In the genomic region with DNA sequence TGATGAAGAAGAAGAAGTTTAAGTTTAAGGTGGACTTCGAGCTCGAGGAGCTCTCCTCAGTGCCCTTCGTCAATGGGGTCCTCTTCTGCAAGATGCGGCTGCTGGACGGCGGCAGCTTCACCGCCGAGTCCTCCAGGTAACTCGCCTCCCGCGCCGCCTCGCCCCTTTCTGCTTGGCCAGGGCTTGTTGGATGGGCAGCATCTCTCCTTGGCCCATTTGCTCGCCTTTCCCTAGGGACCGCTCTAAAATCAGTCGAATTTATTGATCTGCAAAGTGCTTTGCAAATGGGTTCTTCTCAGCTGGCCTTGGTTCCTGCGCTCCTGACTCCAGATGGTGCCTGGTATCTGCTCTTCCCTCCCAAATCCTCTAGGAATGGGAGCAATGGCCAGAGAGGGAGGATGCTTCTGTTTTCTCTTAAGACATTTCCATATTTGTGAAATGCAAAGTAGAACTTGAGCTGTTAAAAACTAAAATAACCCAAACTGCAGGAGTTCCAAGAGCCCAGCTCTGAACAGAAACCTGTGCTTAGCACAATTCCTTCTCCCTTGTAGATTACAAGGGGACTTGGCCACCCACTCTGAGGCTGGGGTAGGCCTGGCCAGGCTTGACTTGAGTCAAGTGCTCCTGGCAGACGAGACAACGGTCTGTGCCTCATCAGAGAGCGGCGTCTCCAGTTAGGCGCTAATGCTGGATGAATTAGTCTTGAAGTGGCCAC, we compare ENCODE assay signal across 8 cellular contexts. TPM values are rescaled to one million over a fixed set of nuclear protein-coding genes. Genes with fewer than 3 reads are reported as not detected.
DNase-seq lines count a peak whose midpoint lies in the region; ATAC-seq and TF ChIP-seq lines count a peak whose summit lies in the region.

No MANE protein-coding gene starts in this region.

- DNase-seq in A673 (ENCODE audit: low spot score) (peak; percentile 78), NCI-H510A (lab: John Stamatoyannopoulos, UW) (peak; percentile 63), mesenchymal stem cell (peak; percentile 91)
- DNase-seq in activated CD4-positive, alpha-beta T cell treated with anti-CD3 and anti-CD28 coated beads for 48 hours = peak; percentile 60
- DNase-seq in effector CD4-positive, alpha-beta T cell = peak; percentile 46
- peak in 4 of 6 experiments; percentile 3 to 38 (median 33) for DNase-seq in stimulated activated naive CD4-positive, alpha-beta T cell (lab: John Stamatoyannopoulos, UW)

- CTCF ChIA-PET in A673 (lab: Charles Lee) = interaction anchor here (0.6 to 1.9 kb wide), 9 partner anchors 9 to 274 kb away, joined by 3 to 6 read pairs (median 3); partner anchors contain the start of gene PRPF38B

- no peaks in the 10 kb centered on the region for H3K27me3 ChIP-seq in A673 (replicated peaks; ENCODE audit: insufficient read depth, low read depth, low read length, poor library complexity)
- H3K27me3 ChIP-seq in mesenchymal stem cell (ENCODE audit: control insufficient read depth in 1 of 2, insufficient read depth in 1 of 2, low read length in 2 of 2) = no peaks in the 10 kb centered on the region

- H3K9me3 ChIP-seq in A673 (ENCODE audit: low read depth, low read length, poor library complexity, severe bottlenecking) (no peaks in the 10 kb centered on the region), mesenchymal stem cell (ENCODE audit: control insufficient read depth, low read length) (no peaks in the 10 kb centered on the region)

- peak overlapping the region; percentile 87 for H2BK120ac ChIP-seq in mesenchymal stem cell (ENCODE audit: low read depth, low read length)

- peak overlapping the region; percentile 45 for H3K27ac ChIP-seq in A673 (ENCODE audit: low read depth, low read length, poor library complexity, severe bottlenecking)
- peak overlapping the region; percentile 7 for H3K27ac ChIP-seq in mesenchymal stem cell (ENCODE audit: low read length, poor library complexity, severe bottlenecking)

- H3K36me3 ChIP-seq in A673 (ENCODE audit: insufficient read depth, low read length, poor library complexity, severe bottlenecking) (no peaks in the 10 kb centered on the region), mesenchymal stem cell (ENCODE audit: control insufficient read depth in 1 of 2, insufficient read depth in 2 of 2, low read depth in 1 of 2, low read length in 2 of 2) (no peaks in the 10 kb centered on the region)

- H3K4ac ChIP-seq in mesenchymal stem cell (ENCODE audit: low read depth in 1 of 2, low read length in 2 of 2) = peak overlapping the region; percentile 35 to 83

- TF ChIP-seq CTCF in A673 (conservative IDR thresholded peaks at IDR 0.05; ENCODE audit: low read depth, low read length) = no peak

- peak overlapping the region; percentile 69 for H3K4me2 ChIP-seq in mesenchymal stem cell (ENCODE audit: low read length, poor library complexity, severe bottlenecking)

- H2AK5ac ChIP-seq in mesenchymal stem cell (ENCODE audit: low read length, severe bottlenecking) = no peak overlapping the region

- no TSS peak for BruUV-seq in A673 (replicated peaks; lab: Mats Ljungman, UMichigan)

- H3K23ac ChIP-seq in mesenchymal stem cell (ENCODE audit: low read length in 2 of 2) = peak overlapping the region in 1 of 2 experiments; percentile 6

- H2BK5ac ChIP-seq in mesenchymal stem cell (ENCODE audit: low read depth, low read length, poor library complexity, severe bottlenecking) = no peak overlapping the region

- peak overlapping the region; percentile 58 to 82 for H3K18ac ChIP-seq in mesenchymal stem cell (ENCODE audit: low read depth in 1 of 2, low read length in 2 of 2)

- H3K4me1 ChIP-seq in A673 (ENCODE audit: insufficient read depth, low read length, poor library complexity, severe bottlenecking) (peaks cover 9% of the 10 kb centered on the region), mesenchymal stem cell (ENCODE audit: control insufficient read depth, insufficient read depth, low read depth, low read length) (peaks cover 5% of the 10 kb centered on the region)

- peak overlapping the region; percentile 36 for H2AFZ ChIP-seq in mesenchymal stem cell (ENCODE audit: low read depth, low read length)

- peak overlapping the region in 1 of 2 experiments; percentile 53 for H3K14ac ChIP-seq in mesenchymal stem cell (ENCODE audit: low read length in 2 of 2)

- intact Hi-C loops in A673 (cut with micrococcal nuclease; ENCODE audit: unreplicated experiment) = loop anchor here (1.0 to 5.0 kb wide), 2 partner anchors 48 to 82 kb away; no protein-coding TSS in a partner anchor

- H4K8ac ChIP-seq in mesenchymal stem cell (ENCODE audit: low read length) = peak overlapping the region; percentile 27

- peak; percentile 40 for ATAC-seq in GM18517 (IDR thresholded peaks at IDR 0.05; ENCODE audit: unreplicated experiment)
- ATAC-seq in HG03064 (IDR thresholded peaks at IDR 0.05; ENCODE audit: low read depth, unreplicated experiment) = peak; percentile 32

- H3K4me3 ChIP-seq in A673 (ENCODE audit: low read depth, low read length, poor library complexity, severe bottlenecking) (peak overlapping the region; percentile 58), mesenchymal stem cell (ENCODE audit: insufficient read depth in 1 of 2, low read depth in 1 of 2, low read length in 2 of 2) (peak overlapping the region; percentile 60 to 92)

- peak overlapping the region; percentile 86 for H3K9ac ChIP-seq in mesenchymal stem cell (ENCODE audit: low read length)

- H2BK12ac ChIP-seq in mesenchymal stem cell (ENCODE audit: low read length in 2 of 2) = peak overlapping the region in 1 of 2 experiments; percentile 65

- WGBS in mesenchymal stem cell = 1% methylated on average over 22 of the region's 22 CpGs

- POLR2A ChIA-PET in A673 (lab: Charles Lee; ENCODE audit: low non-redundant PET) = no interaction called here

- H3K79me1 ChIP-seq in mesenchymal stem cell (replicated peaks; ENCODE audit: low read length, poor library complexity, severe bottlenecking) = peaks cover 15% of the 10 kb centered on the region

- no peak overlapping the region for H4K91ac ChIP-seq in mesenchymal stem cell (ENCODE audit: low read length)

- H2BK15ac ChIP-seq in mesenchymal stem cell (ENCODE audit: low read depth, poor library complexity, severe bottlenecking) = peak overlapping the region; percentile 80

RNA-seq across cellular contexts. Expression of gene EEIG2, which starts 0.7 kb away (rescaled TPM):
- 14.6 and 15.7 TPM in 2 replicates for total RNA-seq in A673 (2021)
- polyA plus RNA-seq in mesenchymal stem cell (2013, experiment 1 of 2) = 12.4 TPM
- 12.5 TPM for polyA plus RNA-seq in mesenchymal stem cell (2013, experiment 2 of 2)

Comparison
In these comparisons a context has a peak if more than half of its experiments do, and no peak if none do; other contexts are left out.
1. Peak in every context shown above with its lines: DNase-seq, ATAC-seq, H3K4me3 ChIP-seq and H3K27ac ChIP-seq.
2. DNase-seq: peak in every context shown above with its lines; median percentile 91 in mesenchymal stem cell; 78 in A673; 63 in NCI-H510A; 60 in activated CD4-positive, alpha-beta T cell treated with anti-CD3 and anti-CD28 coated beads for 48 hours; 46 in effector CD4-positive, alpha-beta T cell; 33 in stimulated activated naive CD4-positive, alpha-beta T cell.